ENCODE assay signal across 8 cellular contexts in genomic region chr1:247007511-247008405, GRCh38. TPM values are rescaled to one million over a fixed set of nuclear protein-coding genes. Genes with fewer than 3 reads are reported as not detected.
DNase-seq lines count a peak whose midpoint lies in the region; ATAC-seq and TF ChIP-seq lines count a peak whose summit lies in the region.

Gene ZNF695, minus strand, starts transcription at chr1:247008057. Its CDS starts 149 bp downstream, at chr1:247007908.

- H3K9me3 ChIP-seq in NT2/D1 (ENCODE audit: insufficient read depth, low read length): peaks cover 34% of the 10 kb centered on the region
- H3K9me3 ChIP-seq in naive thymus-derived CD4-positive, alpha-beta T cell (ENCODE audit: control insufficient read depth in 2 of 3, low read length in 3 of 3): peaks cover 0 to 9% (median 0%) of the 10 kb centered on the region in 3 experiments

- no peaks in the 10 kb centered on the region for H3K4me1 ChIP-seq in NT2/D1 (ENCODE audit: insufficient read depth, insufficient read length)
- no peaks in the 10 kb centered on the region for H3K4me1 ChIP-seq in naive thymus-derived CD4-positive, alpha-beta T cell (ENCODE audit: control insufficient read depth in 2 of 2, insufficient read depth in 2 of 2, low read length in 2 of 2)

- DNase-seq in COR-L47 (lab: John Stamatoyannopoulos, UW) (peak; percentile 87), NT2/D1 (ENCODE audit: low read depth, low spot score) (peak; percentile 98), fibroblast of pulmonary artery (ENCODE audit: low read depth) (peak; percentile 95)
- peak; percentile 64 for DNase-seq in activated T-cell treated with anti-CD3 and anti-CD28 coated beads, Interleukin-2, amount 50 U/mL, for 24 hours
- peak in 8 of 9 donors; percentile 1 to 45 (median 9) for DNase-seq in naive thymus-derived CD4-positive, alpha-beta T cell
- DNase-seq in stimulated activated naive CD8-positive, alpha-beta T cell treated with anti-CD3 and anti-CD28 coated beads, Interleukin-15, Interleukin-2, amounts not matched to agents 100 U/mL and 50 U/mL, for 24 hours: peak; percentile 66

- H3K4me3 Mint-ChIP-seq in activated T-cell treated with anti-CD3 and anti-CD28 coated beads, Interleukin-2, amount 50 U/mL, for 24 hours: peak within 1 kb of the TSS; percentile 85
- H3K4me3 Mint-ChIP-seq in naive thymus-derived CD4-positive, alpha-beta T cell: peak within 1 kb of the TSS; percentile 56 to 87 (median 76)

- H3K27me3 Mint-ChIP-seq in activated T-cell treated with anti-CD3 and anti-CD28 coated beads, Interleukin-2, amount 50 U/mL, for 24 hours: peaks cover 63% of the 10 kb centered on the region
- peaks cover 14 to 59% (median 52%) of the 10 kb centered on the region in 5 donors for H3K27me3 Mint-ChIP-seq in naive thymus-derived CD4-positive, alpha-beta T cell

- POLR2A ChIA-PET in naive thymus-derived CD4-positive, alpha-beta T cell (lab: Charles Lee): no interaction called here

- H3K27ac ChIP-seq in naive thymus-derived CD4-positive, alpha-beta T cell (ENCODE audit: low read depth, low read length): no peak within 1 kb of the TSS

- H3K36me3 Mint-ChIP-seq in activated T-cell treated with anti-CD3 and anti-CD28 coated beads, Interleukin-2, amount 50 U/mL, for 24 hours (ENCODE audit: low read depth): peaks cover 23% of the 10 kb centered on the region
- H3K36me3 Mint-ChIP-seq in naive thymus-derived CD4-positive, alpha-beta T cell: peaks cover 2 to 26% (median 16%) of the 10 kb centered on the region in 5 donors

- intact Hi-C loops in naive thymus-derived CD4-positive, alpha-beta T cell (cut with micrococcal nuclease): no loop called here

- peak within 1 kb of the TSS; percentile 97 for H3K4me3 ChIP-seq in NT2/D1 (ENCODE audit: insufficient read length, low read depth)
- peak within 1 kb of the TSS; percentile 91 for H3K4me3 ChIP-seq in fibroblast of pulmonary artery (replicated peaks; ENCODE audit: low read depth, low read length)
- H3K4me3 ChIP-seq in naive thymus-derived CD4-positive, alpha-beta T cell (ENCODE audit: low read length): no peak within 1 kb of the TSS

- no peak for TF ChIP-seq CTCF in fibroblast of pulmonary artery (IDR thresholded peaks at IDR 0.05; ENCODE audit: low read length, missing control alignments)

- no peaks in the 10 kb centered on the region for H3K27me3 ChIP-seq in NT2/D1 (ENCODE audit: insufficient read depth, insufficient read length)
- H3K27me3 ChIP-seq in naive thymus-derived CD4-positive, alpha-beta T cell (ENCODE audit: control insufficient read depth in 2 of 2, insufficient read depth in 2 of 2, low read length in 2 of 2): peaks cover 0 to 7% of the 10 kb centered on the region in 2 donors

- no peak within 1 kb of the TSS for H3K27ac Mint-ChIP-seq in activated T-cell treated with anti-CD3 and anti-CD28 coated beads, Interleukin-2, amount 50 U/mL, for 24 hours
- no peak within 1 kb of the TSS for H3K27ac Mint-ChIP-seq in naive thymus-derived CD4-positive, alpha-beta T cell

- ATAC-seq in GM19455 (IDR thresholded peaks at IDR 0.05; ENCODE audit: unreplicated experiment): peak; percentile 99
- ATAC-seq in HG03565 (IDR thresholded peaks at IDR 0.05; ENCODE audit: unreplicated experiment): peak; percentile 99
- peak; percentile 96 for ATAC-seq in naive thymus-derived CD4-positive, alpha-beta T cell
- ATAC-seq in stimulated activated naive CD8-positive, alpha-beta T cell treated with anti-CD3 and anti-CD28 coated beads, Interleukin-15, Interleukin-2, amounts not matched to agents 100 U/mL and 50 U/mL, for 24 hours: peak; percentile 96

- CTCF ChIA-PET in naive thymus-derived CD4-positive, alpha-beta T cell (lab: Charles Lee): no interaction called here

- peaks cover 17% of the 10 kb centered on the region for H3K36me3 ChIP-seq in NT2/D1 (ENCODE audit: insufficient read depth, insufficient read length, low read length)
- H3K36me3 ChIP-seq in naive thymus-derived CD4-positive, alpha-beta T cell (ENCODE audit: control insufficient read depth in 2 of 3, insufficient read depth in 3 of 3, low read length in 3 of 3): no peaks in the 10 kb centered on the region

- H3K9ac ChIP-seq in NT2/D1 (ENCODE audit: insufficient read length, low read depth): peak within 1 kb of the TSS; percentile 98

- peaks cover 9% of the 10 kb centered on the region for H3K4me1 Mint-ChIP-seq in activated T-cell treated with anti-CD3 and anti-CD28 coated beads, Interleukin-2, amount 50 U/mL, for 24 hours (ENCODE audit: low read depth)
- peaks cover 0 to 17% (median 11%) of the 10 kb centered on the region in 7 donors for H3K4me1 Mint-ChIP-seq in naive thymus-derived CD4-positive, alpha-beta T cell

- H3K9me3 Mint-ChIP-seq in activated T-cell treated with anti-CD3 and anti-CD28 coated beads, Interleukin-2, amount 50 U/mL, for 24 hours: peaks cover 37% of the 10 kb centered on the region
- H3K9me3 Mint-ChIP-seq in naive thymus-derived CD4-positive, alpha-beta T cell: peaks cover 9 to 81% (median 52%) of the 10 kb centered on the region in 11 donors

RNA-seq across cellular contexts. Expression of gene ZNF695, which starts in this region (rescaled TPM):
- under 1 TPM in 1 of 5 experiments, not detected in 4; 0.17 TPM for total RNA-seq in naive thymus-derived CD4-positive, alpha-beta T cell
- not detected for polyA plus RNA-seq in naive thymus-derived CD4-positive, alpha-beta T cell

Comparison
In these comparisons a context has a peak if more than half of its experiments do, and no peak if none do; other contexts are left out.
1. Peak in DNase-seq and ATAC-seq in naive thymus-derived CD4-positive, alpha-beta T cell; RNA of the gene not detected or under 1 TPM.
2. DNase-seq: peak in every context shown above with its lines; median percentile 98 in NT2/D1; 95 in fibroblast of pulmonary artery; 87 in COR-L47; 66 in stimulated activated naive CD8-positive, alpha-beta T cell treated with anti-CD3 and anti-CD28 coated beads, Interleukin-15, Interleukin-2, amounts not matched to agents 100 U/mL and 50 U/mL, for 24 hours; 64 in activated T-cell treated with anti-CD3 and anti-CD28 coated beads, Interleukin-2, amount 50 U/mL, for 24 hours; 9 in naive thymus-derived CD4-positive, alpha-beta T cell.